In the genomic region with DNA sequence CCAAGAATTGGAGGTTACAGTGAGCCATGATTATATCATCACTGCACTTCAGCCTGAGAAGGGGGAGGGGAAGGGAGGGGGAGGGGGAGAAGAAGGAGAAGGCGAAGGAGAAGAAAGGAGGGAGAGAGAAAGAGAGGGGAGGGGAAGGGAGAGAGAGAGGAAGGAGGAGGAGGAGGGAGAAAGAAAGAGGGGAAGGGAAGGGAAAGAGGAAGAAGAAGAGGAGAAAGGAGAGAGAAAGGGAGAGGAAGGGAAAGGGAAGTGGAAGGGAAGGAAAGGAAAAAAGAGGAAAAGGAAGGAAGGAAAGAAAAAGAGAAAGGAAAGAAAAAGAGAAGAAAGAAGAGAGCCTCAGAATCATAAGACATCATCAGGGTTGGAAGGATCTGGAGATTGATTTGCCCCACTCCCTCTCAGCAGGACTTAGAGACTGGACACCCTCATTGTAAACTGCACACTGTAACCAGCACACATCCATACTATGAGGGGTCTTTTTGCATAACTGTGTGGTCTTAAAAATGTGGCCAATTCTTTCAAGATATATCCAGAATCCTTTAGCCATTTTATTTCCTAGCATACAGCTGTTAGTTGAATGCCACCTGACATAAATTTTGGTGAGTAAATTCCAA, we compare ENCODE assay signal across 1 cellular context.
TF ChIP-seq lines count a peak whose summit lies in the region.

No MANE protein-coding gene starts in this region.

TF ChIP-seq in HEK293, 187 proteins besides CTCF, POLR2A, EP300 and RAD21 (continued from another document):
- TF ChIP-seq ZBTB17 (tag by site-specific recombination; IDR thresholded peaks at IDR 0.05) (peak; percentile 57; the same call in 1 of the 2 replicates), ZSCAN4 (tag by site-specific recombination; IDR thresholded peaks at IDR 0.05) (no peak), PRDM1 (tag by site-specific recombination; IDR thresholded peaks at IDR 0.05) (peak; percentile 100), ZNF184 (tag by site-specific recombination; IDR thresholded peaks at IDR 0.05) (no peak)
